1 cellular context compared by ENCODE assay signal in genomic region chr6:30990422-30991086, GRCh38.
TF ChIP-seq lines count a peak whose summit lies in the region.

No MANE protein-coding gene starts in this region.

TF ChIP-seq in K562, 482 proteins besides CTCF, POLR2A, EP300 and RAD21:
- TF ChIP-seq ZNF134 (CRISPR knock-in tag; conservative IDR thresholded peaks at IDR 0.05) (no peak), PRDM10 (IDR thresholded peaks at IDR 0.05; ENCODE audit: partially characterized antibody) (peak; percentile 93)
